In genomic region chr20:34515484-34516037, GRCh38 we compare ENCODE assay signal across 8 cellular contexts. TPM values are rescaled to one million over a fixed set of nuclear protein-coding genes. Genes with fewer than 3 reads are reported as not detected.
DNase-seq lines count a peak whose midpoint lies in the region; ATAC-seq and TF ChIP-seq lines count a peak whose summit lies in the region.

No MANE protein-coding gene starts in this region.

- H3K27me3 Mint-ChIP-seq in activated CD8-positive, alpha-beta T cell treated with anti-CD3 and anti-CD28 coated beads, Interleukin-2, amount 10 ng/mL, durations not matched to agents 7 days and 5 days (ENCODE audit: low read depth): no peaks in the 10 kb centered on the region
- no peaks in the 10 kb centered on the region for H3K27me3 Mint-ChIP-seq in stimulated activated naive B cell treated with anti-CD40 and anti-IgM and Interleukin-4, amounts not matched to agents 10 μg/mL and 1 μg/mL and 100 μg/mL, for 72 hours

- no peaks in the 10 kb centered on the region for H3K9me3 Mint-ChIP-seq in activated CD8-positive, alpha-beta T cell treated with anti-CD3 and anti-CD28 coated beads, Interleukin-2, amount 10 ng/mL, durations not matched to agents 7 days and 5 days (ENCODE audit: insufficient read depth)
- H3K9me3 Mint-ChIP-seq in stimulated activated naive B cell treated with anti-CD40 and anti-IgM and Interleukin-4, amounts not matched to agents 10 μg/mL and 1 μg/mL and 100 μg/mL, for 72 hours: no peaks in the 10 kb centered on the region

- ATAC-seq in GM18907 (IDR thresholded peaks at IDR 0.05; ENCODE audit: unreplicated experiment): peak; percentile 56
- peak; percentile 41 for ATAC-seq in HG03139 (IDR thresholded peaks at IDR 0.05; ENCODE audit: unreplicated experiment)
- peak; percentile 71 for ATAC-seq in activated CD8-positive, alpha-beta T cell treated with anti-CD3 and anti-CD28 coated beads, Interleukin-2, amount 10 ng/mL, durations not matched to agents 7 days and 5 days
- ATAC-seq in stimulated activated naive B cell treated with anti-CD40 and anti-IgM and Interleukin-4, amounts not matched to agents 10 μg/mL and 1 μg/mL and 100 μg/mL, for 72 hours (replicated peaks): peak; percentile 72 to 76

- POLR2A ChIA-PET in activated CD8-positive, alpha-beta T cell treated with anti-CD3 and anti-CD28 coated beads, Interleukin-2, amount 10 ng/mL, durations not matched to agents 7 days and 5 days (lab: Charles Lee): interaction anchor here (0.7 to 2.7 kb wide), 10 partner anchors 10 to 1438 kb away, joined by 3 to 14 read pairs (median 5); partner anchors contain the start of genes AHCY, ITCH, PIGU and SCAND1

- H3K4me3 Mint-ChIP-seq in activated CD8-positive, alpha-beta T cell treated with anti-CD3 and anti-CD28 coated beads, Interleukin-2, amount 10 ng/mL, durations not matched to agents 7 days and 5 days: peak overlapping the region; percentile 98
- H3K4me3 Mint-ChIP-seq in stimulated activated naive B cell treated with anti-CD40 and anti-IgM and Interleukin-4, amounts not matched to agents 10 μg/mL and 1 μg/mL and 100 μg/mL, for 72 hours: peak overlapping the region; percentile 95 to 99

- H3K9me3 ChIP-seq in endocrine pancreas (ENCODE audit: control insufficient read depth, low read length): no peaks in the 10 kb centered on the region

- CTCF ChIA-PET in activated CD8-positive, alpha-beta T cell treated with anti-CD3 and anti-CD28 coated beads, Interleukin-2, amount 10 ng/mL, durations not matched to agents 7 days and 5 days (lab: Charles Lee): interaction anchor here (0.6 to 5.6 kb wide), 20 partner anchors 16 to 325 kb away, joined by 3 to 124 read pairs (median 4); partner anchors contain the start of genes AHCY and ITCH

- H3K9ac ChIP-seq in endocrine pancreas (ENCODE audit: control insufficient read depth, insufficient read depth, low read length): peak overlapping the region; percentile 81

- no peak for TF ChIP-seq CTCF in AG09309 (IDR thresholded peaks at IDR 0.05; ENCODE audit: control insufficient read depth, insufficient read depth, low read depth, low read length, missing control alignments)

- peaks cover 16% of the 10 kb centered on the region for H3K4me1 ChIP-seq in endocrine pancreas (ENCODE audit: control insufficient read depth, insufficient read depth, low read length)

- no peaks in the 10 kb centered on the region for H3K36me3 ChIP-seq in endocrine pancreas (ENCODE audit: control insufficient read depth, insufficient read depth, low read length)

- H3K4me3 ChIP-seq in AG09309 (ENCODE audit: control insufficient read depth, low read depth, low read length) (peak overlapping the region; percentile 71), endocrine pancreas (ENCODE audit: control insufficient read depth, insufficient read depth, low read length) (peak overlapping the region; percentile 79)

- no peak for DNase-seq in AG09309 (ENCODE audit: low read depth)
- peak; percentile 83 for DNase-seq in NCI-H510A treated with DMSO at 0.1 percent for 48 hours (lab: John Stamatoyannopoulos, UW)
- peak; percentile 86 for DNase-seq in activated CD8-positive, alpha-beta T cell treated with anti-CD3 and anti-CD28 coated beads, Interleukin-2, amount 10 ng/mL, durations not matched to agents 7 days and 5 days
- DNase-seq in myocyte (ENCODE audit: low read depth): peak; percentile 41
- peak; percentile 66 for DNase-seq in stimulated activated naive B cell treated with anti-CD40 and anti-IgM and Interleukin-4, amounts not matched to agents 10 μg/mL and 1 μg/mL and 100 μg/mL, for 72 hours

- peak overlapping the region; percentile 98 for H3K27ac Mint-ChIP-seq in activated CD8-positive, alpha-beta T cell treated with anti-CD3 and anti-CD28 coated beads, Interleukin-2, amount 10 ng/mL, durations not matched to agents 7 days and 5 days
- H3K27ac Mint-ChIP-seq in stimulated activated naive B cell treated with anti-CD40 and anti-IgM and Interleukin-4, amounts not matched to agents 10 μg/mL and 1 μg/mL and 100 μg/mL, for 72 hours: peak overlapping the region; percentile 99

- H3K4me1 Mint-ChIP-seq in activated CD8-positive, alpha-beta T cell treated with anti-CD3 and anti-CD28 coated beads, Interleukin-2, amount 10 ng/mL, durations not matched to agents 7 days and 5 days (ENCODE audit: low read depth): peaks cover 31% of the 10 kb centered on the region
- H3K4me1 Mint-ChIP-seq in stimulated activated naive B cell treated with anti-CD40 and anti-IgM and Interleukin-4, amounts not matched to agents 10 μg/mL and 1 μg/mL and 100 μg/mL, for 72 hours: peaks cover 24 to 42% of the 10 kb centered on the region in 2 donors

- peaks cover 13% of the 10 kb centered on the region for H3K36me3 Mint-ChIP-seq in activated CD8-positive, alpha-beta T cell treated with anti-CD3 and anti-CD28 coated beads, Interleukin-2, amount 10 ng/mL, durations not matched to agents 7 days and 5 days (ENCODE audit: low read depth)
- H3K36me3 Mint-ChIP-seq in stimulated activated naive B cell treated with anti-CD40 and anti-IgM and Interleukin-4, amounts not matched to agents 10 μg/mL and 1 μg/mL and 100 μg/mL, for 72 hours: peaks cover 14 to 19% of the 10 kb centered on the region in 2 donors

- no peaks in the 10 kb centered on the region for H3K27me3 ChIP-seq in endocrine pancreas (ENCODE audit: control insufficient read depth, insufficient read depth, low read length)

RNA-seq across cellular contexts. Expression of gene DYNLRB1, which starts 0.7 kb away (rescaled TPM):
- 100 to 1,000 TPM in 1 of 2 experiments, 10 to 100 TPM in 1; 91.9 to 103 TPM for total RNA-seq in activated CD8-positive, alpha-beta T cell treated with anti-CD3 and anti-CD28 coated beads, Interleukin-2, amount 10 ng/mL, durations not matched to agents 7 days and 5 days
- total RNA-seq in myocyte: 225 and 238 TPM in 2 replicates
- polyA plus RNA-seq in myocyte (2012): 409 TPM

RNA-seq across cellular contexts. Expression of gene MAP1LC3A, which starts 43.0 kb away (rescaled TPM):
- total RNA-seq in activated CD8-positive, alpha-beta T cell treated with anti-CD3 and anti-CD28 coated beads, Interleukin-2, amount 10 ng/mL, durations not matched to agents 7 days and 5 days: 1 to 10 TPM; 1.4 to 1.6 TPM
- 104 and 107 TPM in 2 replicates for total RNA-seq in myocyte
- 99.3 TPM for polyA plus RNA-seq in myocyte (2012)

Comparison
In these comparisons a context has a peak if more than half of its experiments do, and no peak if none do; other contexts are left out.
1. RNA of gene MAP1LC3A, which starts 43.0 kb away (total RNA-seq): 104 to 107 TPM in myocyte; 1.4 to 1.6 TPM in activated CD8-positive, alpha-beta T cell treated with anti-CD3 and anti-CD28 coated beads, Interleukin-2, amount 10 ng/mL, durations not matched to agents 7 days and 5 days; every median in the first group is over 10 times any median in the second.
2. Peak in every context shown above with its lines, with median percentiles within 50 percentile points of each other: ATAC-seq.